ENCODE assay signal across 24 cellular contexts in genomic region chr1:193259619-193260018, GRCh38.
"Had no signal": no experiment of that assay in that cellular context is flagged by ENCODE, and none has a peak within 500 bp of the region (broad histone marks: within the 10 kb centered on the region; RNA-seq: fewer than 3 reads in every experiment).

No MANE protein-coding gene starts in this region.

- H3K4me2 ChIP-seq: KMS-11, PC-9 had no signal

- H3K9me3 ChIP-seq: breast epithelium, MG63 had no signal

- H3K27me3 ChIP-seq: breast epithelium, MG63 had no signal

- H3K36me3 ChIP-seq: breast epithelium had no signal

- H3K9ac ChIP-seq: KMS-11 had no signal

- H2AFZ ChIP-seq: PC-9 had no signal

- H3K27ac ChIP-seq: breast epithelium, KMS-11, PC-9 had no signal

- ATAC-seq: activated CD8-positive, alpha-beta memory T cell treated with anti-CD3 and anti-CD28 coated beads, Interleukin-2, amount 10 ng/mL, durations not matched to agents 7 days and 5 days; T-helper 17 cell had no signal

- H3K4me3 ChIP-seq: breast epithelium, MG63, PC-9 had no signal

- H3K4me1 ChIP-seq: breast epithelium had no signal

- FAIRE-seq: TTC549 had no signal

- DNase-seq: activated B cell treated with CpG ODN at 0.5 μM for 24 hours; activated CD4-positive, alpha-beta T cell treated with anti-CD3 and anti-CD28 coated beads for 1 hour; activated CD4-positive, alpha-beta T cell treated with anti-CD3 and anti-CD28 coated beads, Interleukin-2, amount 10 ng/mL, durations not matched to agents 24 days and 14 days; activated CD4-positive, alpha-beta T cell treated with anti-CD3 and anti-CD28 coated beads, Interleukin-2, amount 50 U/mL, for 48 hours; activated CD8-positive, alpha-beta memory T cell treated with anti-CD3 and anti-CD28 coated beads, Interleukin-2, amount 10 ng/mL, durations not matched to agents 7 days and 5 days; activated effector memory CD4-positive, alpha-beta T cell treated with Interleukin-2 at 50 U/mL for 16 hours; activated naive CD4-positive, alpha-beta T cell; activated T-cell treated with anti-CD3 and anti-CD28 coated beads, Interleukin-2, amount 50 U/mL, for 24 hours; aorta; MG63; MV-4-11; NCI-H1092 treated with DMSO at 0.1 percent for 48 hours; NCI-H1436; NCI-H1694 treated with DMSO at 0.1 percent for 48 hours; NCI-H2029 treated with DMSO at 0.1 percent for 48 hours; NCI-H446; NCI-H524 treated with DMSO at 0.1 percent for 48 hours; PC-9; SHP77 treated with DMSO at 0.1 percent for 48 hours; T-helper 17 cell; T1000 had no signal
